ENCODE assay signal across 18 cellular contexts in genomic region chr14:80784824-80785223, GRCh38.
DNase-seq lines count a peak whose midpoint lies in the region; ATAC-seq, FAIRE-seq and TF ChIP-seq lines count a peak whose summit lies in the region.
"Had no signal": no experiment of that assay in that cellular context is flagged by ENCODE, and none has a peak within 500 bp of the region (broad histone marks: within the 10 kb centered on the region; RNA-seq: fewer than 3 reads in every experiment).

No MANE protein-coding gene starts in this region.

- WGBS in HepG2 (ENCODE audit: low lambda C conversion rate) = 92% methylated on average over 4 of the region's 4 CpGs
- 93% methylated on average over 3 of the region's 4 CpGs for WGBS in right lobe of liver (ENCODE audit: insufficient coverage, low coverage, low lambda C conversion rate, missing lambda C conversion rate)
- 77% methylated on average over 4 of the region's 4 CpGs for WGBS in smooth muscle cell (ENCODE audit: low lambda C conversion rate)

- TF ChIP-seq POLR2A in HepG2 (IDR thresholded peaks at IDR 0.05; ENCODE audit: insufficient read depth in 1 of 2, low read depth in 2 of 2, low read length in 2 of 2) = no peak
- TF ChIP-seq POLR2A in right lobe of liver (IDR thresholded peaks at IDR 0.05) = no peak

- no peak for FAIRE-seq in HepG2 (lab: Jason Lieb, UNC)
- FAIRE-seq: small intestine had no signal

- H3K9ac ChIP-seq in HepG2 (ENCODE audit: insufficient read depth, low read depth, low read length) (no peak overlapping the region), smooth muscle cell (ENCODE audit: low read depth) (no peak overlapping the region)

- no peaks in the 10 kb centered on the region for H3F3A ChIP-seq in smooth muscle cell (ENCODE audit: low read depth)

- H3K9me3 ChIP-seq in HepG2 (ENCODE audit: low read length) (no peaks in the 10 kb centered on the region), right lobe of liver (no peaks in the 10 kb centered on the region), smooth muscle cell (replicated peaks; ENCODE audit: low read depth) (no peaks in the 10 kb centered on the region)

- H4K20me1 ChIP-seq in HepG2 (ENCODE audit: insufficient read depth, low read length) = no peaks in the 10 kb centered on the region
- H4K20me1 ChIP-seq in smooth muscle cell (ENCODE audit: low read depth) = no peaks in the 10 kb centered on the region

- H3K79me2 ChIP-seq in HepG2 (ENCODE audit: insufficient read depth, low read length) (no peaks in the 10 kb centered on the region), smooth muscle cell (ENCODE audit: low read depth) (no peaks in the 10 kb centered on the region)

- H3K4me1 ChIP-seq in HepG2 (ENCODE audit: insufficient read depth, low read length) (no peaks in the 10 kb centered on the region), right lobe of liver (no peaks in the 10 kb centered on the region), smooth muscle cell (ENCODE audit: low read depth) (no peaks in the 10 kb centered on the region)

- H3K27ac ChIP-seq in HepG2 (ENCODE audit: extremely low read length, insufficient read depth, low read length) (no peak overlapping the region), right lobe of liver (no peak overlapping the region), smooth muscle cell (ENCODE audit: low read depth) (no peak overlapping the region)
- H3K27ac ChIP-seq: epithelial cell of prostate had no signal

- BruUV-seq in HepG2 (replicated peaks; lab: Mats Ljungman, UMichigan) = no TSS peak

- no peak for TF ChIP-seq RAD21 in HepG2 (CRISPR knock-in tag; IDR thresholded peaks at IDR 0.05)

- no peak overlapping the region for H2AFZ ChIP-seq in HepG2 (ENCODE audit: low read length)
- H2AFZ ChIP-seq in smooth muscle cell (ENCODE audit: low read depth) = no peak overlapping the region

- POLR2A ChIA-PET in HepG2 (lab: Yijun Ruan, JAX) = no interaction called here

- H3K4me2 ChIP-seq in HepG2 (ENCODE audit: low read depth, low read length) (no peak overlapping the region), smooth muscle cell (no peak overlapping the region)

- peak; percentile 40 for TF ChIP-seq CTCF in HepG2 (CRISPR knock-in tag; IDR thresholded peaks at IDR 0.05)
- no peak for TF ChIP-seq CTCF in right lobe of liver (IDR thresholded peaks at IDR 0.05)
- no peak for TF ChIP-seq CTCF in cardiac fibroblast (IDR thresholded peaks at IDR 0.05; ENCODE audit: low read depth, low read length)
- no peak for TF ChIP-seq CTCF in smooth muscle cell (IDR thresholded peaks at IDR 0.05; ENCODE audit: borderline replicate concordance, insufficient read depth, poor library complexity, severe bottlenecking)

- in situ Hi-C loops in HepG2 (cut with HindIII; ENCODE audit: extremely low pct_ligation_motif_present, low pct_unique_long_range_greater_than_20kb) = no loop called here

- H3K4me3 ChIP-seq in HepG2 (replicated peaks in 1 of 3; ENCODE audit: insufficient read depth in 1 of 3, low read depth in 2 of 3, low read length in 3 of 3) = no peak overlapping the region
- no peak overlapping the region for H3K4me3 ChIP-seq in right lobe of liver
- H3K4me3 ChIP-seq in cardiac fibroblast (replicated peaks in 1 of 2; ENCODE audit: low read depth in 2 of 2, low read length in 2 of 2) = no peak overlapping the region
- H3K4me3 ChIP-seq in smooth muscle cell = no peak overlapping the region

- DNase-seq in HepG2 (ENCODE audit: low spot score) (no peak), right lobe of liver (no peak), cardiac fibroblast (ENCODE audit: low read depth in 2 of 2) (peak; percentile 21 to 52), hippocampal formation (lab: John Stamatoyannopoulos, UW) (peak; percentile 28 to 37), smooth muscle cell (lab: John Stamatoyannopoulos, UW; ENCODE audit: unreplicated experiment) (no peak)
- no peak for DNase-seq in effector CD8-positive, alpha-beta T cell (lab: John Stamatoyannopoulos, UW)
- DNase-seq: activated CD4-positive, alpha-beta T cell treated with anti-CD3 and anti-CD28 coated beads for 1 hour; activated naive CD4-positive, alpha-beta T cell treated with anti-CD3 and anti-CD28 coated beads, Interleukin-2, amount 50 U/mL, for 16 hours; mesendoderm; NCI-H187 treated with DMSO at 0.1 percent for 48 hours; NCI-H69; RPMI8226; small intestine; stimulated activated naive CD8-positive, alpha-beta T cell treated with anti-CD3 and anti-CD28 coated beads, Interleukin-15, Interleukin-2, amounts not matched to agents 100 U/mL and 50 U/mL, for 24 hours had no signal

- TF ChIP-seq EP300 in HepG2 (IDR thresholded peaks at IDR 0.05; ENCODE audit: low read depth in 2 of 2, low read length in 2 of 2) (no peak), HepG2 (CRISPR knock-in tag; IDR thresholded peaks at IDR 0.05; ENCODE audit: borderline replicate concordance) (no peak)

- ATAC-seq in HepG2 = no peak
- ATAC-seq in right lobe of liver = no peak
- ATAC-seq in HG02973 (IDR thresholded peaks at IDR 0.05; ENCODE audit: unreplicated experiment) = no peak
- no peak for ATAC-seq in HG03095 (IDR thresholded peaks at IDR 0.05; ENCODE audit: unreplicated experiment)
- ATAC-seq: HCT116; stimulated activated naive CD8-positive, alpha-beta T cell treated with anti-CD3 and anti-CD28 coated beads, Interleukin-15, Interleukin-2, amounts not matched to agents 100 U/mL and 50 U/mL, for 24 hours had no signal

- no peaks in the 10 kb centered on the region for H3K36me3 ChIP-seq in HepG2 (replicated peaks in 1 of 2; ENCODE audit: control insufficient read depth in 1 of 2, insufficient read depth in 2 of 2, low read length in 2 of 2)
- no peaks in the 10 kb centered on the region for H3K36me3 ChIP-seq in right lobe of liver
- no peaks in the 10 kb centered on the region for H3K36me3 ChIP-seq in smooth muscle cell (ENCODE audit: low read depth)

- intact Hi-C loops in HepG2 (cut with micrococcal nuclease; ENCODE audit: unreplicated experiment) = no loop called here
- intact Hi-C loops in right lobe of liver (cut with DNase I) = no loop called here

- H3K27me3 ChIP-seq in HepG2 (ENCODE audit: control insufficient read depth in 1 of 2, insufficient read depth in 2 of 2, low read length in 2 of 2) (no peaks in the 10 kb centered on the region), right lobe of liver (no peaks in the 10 kb centered on the region), smooth muscle cell (ENCODE audit: low read depth) (no peaks in the 10 kb centered on the region)

- CTCF ChIA-PET in HepG2 (lab: Yijun Ruan, JAX; ENCODE audit: low intra/inter-chr PET ratio, low total read pairs) = no interaction called here

TF ChIP-seq in HepG2, 621 proteins besides CTCF, POLR2A, EP300 and RAD21:
- TF ChIP-seq NONO (IDR thresholded peaks at IDR 0.05) (no peak), NONO (CRISPR knock-in tag; conservative IDR thresholded peaks at IDR 0.05) (no peak), STAG1 (CRISPR knock-in tag; IDR thresholded peaks at IDR 0.05) (peak; percentile 34)

Comparison
In these comparisons a context has a peak if more than half of its experiments do, and no peak if none do; other contexts are left out.
1. DNase-seq: peak in cardiac fibroblast (2 of 2) and hippocampal formation (2 of 2); none in HepG2 (single experiment), right lobe of liver (0 of 3), smooth muscle cell (single experiment) and effector CD8-positive, alpha-beta T cell (single experiment).